Comparison of ENCODE assay signal across 1 cellular context in genomic region chr10:70051878-70052277, GRCh38.
TF ChIP-seq lines count a peak whose summit lies in the region.

No MANE protein-coding gene starts in this region.

TF ChIP-seq in HepG2, 621 proteins besides CTCF, POLR2A, EP300 and RAD21:
- TF ChIP-seq GLMP (CRISPR knock-in tag; IDR thresholded peaks at IDR 0.05; ENCODE audit: borderline replicate concordance) (no peak), ELF3 (CRISPR knock-in tag; IDR thresholded peaks at IDR 0.05) (no peak), SIN3B (IDR thresholded peaks at IDR 0.05; ENCODE audit: low read length) (no peak), MTF1 (CRISPR knock-in tag; IDR thresholded peaks at IDR 0.05) (no peak), ZNF205 (CRISPR knock-in tag; IDR thresholded peaks at IDR 0.05) (no peak), BCL3 (CRISPR knock-in tag; IDR thresholded peaks at IDR 0.05) (no peak), ZNF777 (CRISPR knock-in tag; IDR thresholded peaks at IDR 0.05) (no peak), ZNF781 (CRISPR knock-in tag; IDR thresholded peaks at IDR 0.05; ENCODE audit: borderline replicate concordance, not compliant biosample characterization) (no peak), ZNF501 (CRISPR knock-in tag; IDR thresholded peaks at IDR 0.05) (no peak), RELA (CRISPR knock-in tag; IDR thresholded peaks at IDR 0.05) (no peak), ZNF800 (CRISPR knock-in tag; IDR thresholded peaks at IDR 0.05) (no peak), CCDC6 (CRISPR knock-in tag; IDR thresholded peaks at IDR 0.05) (no peak), KDM3A (CRISPR knock-in tag; IDR thresholded peaks at IDR 0.05; ENCODE audit: low read depth) (no peak)
